8 cellular contexts compared by ENCODE assay signal in the genomic region with DNA sequence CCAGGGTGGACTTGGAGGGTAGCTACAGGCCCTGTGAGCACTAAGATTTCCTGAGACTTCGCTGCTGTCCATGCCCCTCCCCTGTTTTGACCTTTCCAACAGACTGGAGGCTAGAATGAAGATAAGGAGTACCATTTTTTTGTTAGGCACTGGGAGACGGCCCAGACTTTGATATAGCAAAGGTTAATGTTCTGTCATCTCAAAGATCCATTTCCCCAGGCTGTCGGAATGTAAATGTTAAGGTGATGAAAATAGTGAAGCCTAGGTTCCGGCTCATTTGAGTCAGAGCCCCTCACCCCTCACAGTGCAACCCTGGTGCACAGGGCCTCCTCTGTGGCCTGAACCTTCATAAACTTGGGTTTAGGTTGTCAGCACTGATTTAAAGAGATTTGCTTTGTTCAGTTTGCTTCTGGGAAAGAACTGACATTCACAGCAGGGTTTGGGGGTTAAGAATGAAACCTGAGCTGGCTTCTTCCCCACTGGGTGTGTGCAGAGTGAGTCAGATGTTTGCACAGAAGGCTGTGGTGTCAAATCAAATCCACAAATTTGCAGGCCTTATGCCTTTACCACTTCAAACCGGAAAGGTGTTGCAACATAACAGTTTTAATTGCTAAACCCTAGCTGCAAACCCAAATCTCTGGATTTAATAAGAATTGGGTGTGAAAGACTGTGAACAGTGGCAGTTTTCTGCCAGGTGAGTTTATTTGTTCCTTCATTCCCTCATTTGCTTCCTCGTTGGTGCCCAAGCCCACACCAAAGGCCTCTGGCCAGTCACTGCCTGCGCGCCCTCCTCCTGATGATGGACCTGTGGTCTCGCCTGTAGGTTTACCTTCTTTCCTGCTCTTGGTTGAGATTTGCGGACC. TPM values are rescaled to one million over a fixed set of nuclear protein-coding genes. Genes with fewer than 3 reads are reported as not detected.
DNase-seq lines count a peak whose midpoint lies in the region; ATAC-seq, FAIRE-seq and TF ChIP-seq lines count a peak whose summit lies in the region.

No MANE protein-coding gene starts in this region.

- no peak overlapping the region for H3K9ac ChIP-seq in H1 (replicated peaks in 1 of 4; ENCODE audit: extremely low read depth in 1 of 4, low read depth in 3 of 4, low read length in 3 of 4)

- no peaks in the 10 kb centered on the region for H3K79me1 ChIP-seq in H1 (ENCODE audit: low read depth, low read length)

- H3K4me1 ChIP-seq in H1 (replicated peaks in 1 of 4; ENCODE audit: control insufficient read depth in 3 of 4, insufficient read depth in 4 of 4, low read length in 3 of 4), result peaks cover 0 to 7% (median 4%) of the 10 kb centered on the region in 4 experiments; a peak in 4 of 7 replicates

- H3K4me3 ChIP-seq in H1 (ENCODE audit: extremely low read depth in 1 of 4, insufficient read depth in 2 of 4, low read depth in 3 of 4, low read length in 4 of 4), result no peak overlapping the region

- no peaks in the 10 kb centered on the region for H3K27me3 ChIP-seq in H1 (replicated peaks in 1 of 4; ENCODE audit: control insufficient read depth in 3 of 4, extremely low read depth in 1 of 4, insufficient read depth in 3 of 4, low read length in 3 of 4)

- no peak overlapping the region for H3K18ac ChIP-seq in H1 (ENCODE audit: extremely low read depth, low read length)

- peak; percentile 8 to 28 for DNase-seq in NCI-H526 (lab: John Stamatoyannopoulos, UW)
- DNase-seq in NCI-H526 treated with DMSO at 0.1 percent for 48 hours (lab: John Stamatoyannopoulos, UW), result no peak
- DNase-seq in NCI-H146 (lab: John Stamatoyannopoulos, UW), result peak; percentile 92
- DNase-seq in UCSD-AML1 (lab: John Stamatoyannopoulos, UW; ENCODE audit: unreplicated experiment), result peak; percentile 21
- no peak for DNase-seq in H1 (ENCODE audit: low read depth in 1 of 2, low spot score in 2 of 2)
- no peak for DNase-seq in hippocampal formation (lab: John Stamatoyannopoulos, UW)

- CTCF ChIA-PET in H1 (lab: Charles Lee; ENCODE audit: partially characterized antibody), result interaction anchor here (0.7 to 1.7 kb wide), 6 partner anchors 8 to 127 kb away, joined by 3 to 7 read pairs (median 3); a partner anchor contains a TSS

- no peaks in the 10 kb centered on the region for H3K36me3 Mint-ChIP-seq in nephron (ENCODE audit: low read depth)

- POLR2A ChIA-PET in H1 (lab: Charles Lee; ENCODE audit: partially characterized antibody), result interaction anchor here (1.4 to 1.5 kb wide), 2 partner anchors 22 to 37 kb away, joined by 4 read pairs; no protein-coding TSS in a partner anchor

- no peaks in the 10 kb centered on the region for H3K23me2 ChIP-seq in H1 (ENCODE audit: low read depth, low read length)

- no peaks in the 10 kb centered on the region for H3K9me3 Mint-ChIP-seq in nephron

- no peak overlapping the region for H2BK12ac ChIP-seq in H1 (ENCODE audit: low read depth, low read length)

- TF ChIP-seq CTCF in H1 (IDR thresholded peaks at IDR 0.05; ENCODE audit: control extremely low read depth in 1 of 3, insufficient read depth in 1 of 3, low read depth in 1 of 3, low read length in 3 of 3) (no peak), nephron (IDR thresholded peaks at IDR 0.05; ENCODE audit: unreplicated experiment in 3 of 3) (no peak)

- FAIRE-seq in H1 (lab: Jason Lieb, UNC), result no peak

- peak overlapping the region in 1 of 3 experiments; percentile 13 for H3K4me3 Mint-ChIP-seq in nephron

- H4K91ac ChIP-seq in H1 (replicated peaks; ENCODE audit: insufficient read length, low read length), result no peak overlapping the region

- H2AK5ac ChIP-seq in H1 (ENCODE audit: low read depth, low read length), result no peak overlapping the region

- H4K8ac ChIP-seq in H1 (ENCODE audit: extremely low read depth, insufficient read depth, low read length), result no peak overlapping the region

- no peak overlapping the region for H3K27ac ChIP-seq in H1 (ENCODE audit: low read depth, low read length)

- no peak overlapping the region for H3K4me2 ChIP-seq in H1 (ENCODE audit: insufficient read depth in 1 of 2, low read depth in 2 of 2, low read length in 2 of 2)

- peaks cover 3% of the 10 kb centered on the region for H3K27me3 Mint-ChIP-seq in nephron (ENCODE audit: low read depth)

- H2BK20ac ChIP-seq in H1 (ENCODE audit: low read length), result no peak overlapping the region

- no peak for TF ChIP-seq EP300 in H1 (IDR thresholded peaks at IDR 0.05; ENCODE audit: borderline replicate concordance in 1 of 2, low read depth in 2 of 2, low read length in 2 of 2)

- no peaks in the 10 kb centered on the region for H4K20me1 ChIP-seq in H1 (replicated peaks in 1 of 2; ENCODE audit: control insufficient read depth in 1 of 2, insufficient read depth in 2 of 2, low read length in 2 of 2)

- H3K23ac ChIP-seq in H1 (ENCODE audit: insufficient read length), result no peak overlapping the region

- H3K4me1 Mint-ChIP-seq in nephron, result peaks cover 47% of the 10 kb centered on the region

- H3K27ac Mint-ChIP-seq in nephron, result peak overlapping the region; percentile 76 to 95 (median 85)

- no peak overlapping the region for H3K14ac ChIP-seq in H1 (ENCODE audit: insufficient read length)

- no peak overlapping the region for H2BK120ac ChIP-seq in H1 (replicated peaks; ENCODE audit: low read depth, low read length)

- no peak overlapping the region for H3K56ac ChIP-seq in H1 (replicated peaks; ENCODE audit: insufficient read length, low read depth, low read length)

- WGBS in H1 (ENCODE audit: extremely low coverage in 1 of 2, insufficient coverage in 1 of 2, insufficient read length in 1 of 2, insufficient replicate concordance in 2 of 2, low coverage in 1 of 2, low lambda C conversion rate in 2 of 2, missing lambda C conversion rate in 1 of 2), 2 experiments, result 79% methylated on average over 10 of the region's 10 CpGs; no CpG with 5 or more reads in 1 of the 2 experiments

- no peak overlapping the region for H2BK15ac ChIP-seq in H1 (ENCODE audit: low read length)

- no peak overlapping the region for H4K5ac ChIP-seq in H1 (ENCODE audit: insufficient read length, low read depth, low read length)

- H2AFZ ChIP-seq in H1 (ENCODE audit: low read length), result peak overlapping the region; percentile 45; the same call in 1 of the 2 replicates

- ATAC-seq in GM18505 (IDR thresholded peaks at IDR 0.05; ENCODE audit: unreplicated experiment), result no peak

- TF ChIP-seq POLR2A in H1 (IDR thresholded peaks at IDR 0.05; ENCODE audit: control extremely low read depth in 1 of 2, low read depth in 2 of 2, low read length in 2 of 2) (no peak), GM18505 (IDR thresholded peaks at IDR 0.05; ENCODE audit: borderline replicate concordance, extremely low read depth, insufficient read depth, insufficient read length) (no peak)

- TF ChIP-seq RAD21 in H1 (IDR thresholded peaks at IDR 0.05 in 1 of 2, conservative IDR thresholded peaks at IDR 0.05 in 1 of 2; ENCODE audit: low read depth in 2 of 2, low read length in 2 of 2), result no peak

- H3K4ac ChIP-seq in H1 (replicated peaks; ENCODE audit: insufficient read length, low read depth, low read length), result no peak overlapping the region

- no peaks in the 10 kb centered on the region for H3K79me2 ChIP-seq in H1 (ENCODE audit: control insufficient read depth in 1 of 2, insufficient read depth in 2 of 2, low read length in 2 of 2)

- no peaks in the 10 kb centered on the region for H3K9me3 ChIP-seq in H1 (ENCODE audit: insufficient read depth in 2 of 2, low read depth in 1 of 2, low read length in 1 of 2)

- no peaks in the 10 kb centered on the region for H3K36me3 ChIP-seq in H1 (ENCODE audit: control insufficient read depth in 2 of 4, insufficient read depth in 4 of 4, low read length in 3 of 4)

- no peak overlapping the region for H2BK5ac ChIP-seq in H1 (ENCODE audit: low read depth, low read length)

TF ChIP-seq in H1, 55 proteins besides CTCF, POLR2A, EP300 and RAD21:
- TF ChIP-seq HDAC6 (IDR thresholded peaks at IDR 0.05; ENCODE audit: low read depth, low read length) (no peak), BACH1 (IDR thresholded peaks at IDR 0.05; ENCODE audit: low read length) (no peak), SIN3A (conservative IDR thresholded peaks at IDR 0.05 in 1 of 2, IDR thresholded peaks at IDR 0.05 in 1 of 2; ENCODE audit: low read depth in 1 of 2, low read length in 2 of 2) (no peak), EGR1 (IDR thresholded peaks at IDR 0.05; ENCODE audit: borderline replicate concordance, low read depth, low read length) (no peak), SUZ12 (IDR thresholded peaks at IDR 0.05; ENCODE audit: low read length) (no peak), CEBPB (IDR thresholded peaks at IDR 0.05; ENCODE audit: low read depth, low read length) (0 out of 2 replicates have a peak, but pooled peaks have one; percentile 8), CBX5 (IDR thresholded peaks at IDR 0.05; ENCODE audit: low read depth, low read length) (no peak), NRF1 (IDR thresholded peaks at IDR 0.05; ENCODE audit: low read depth, low read length) (no peak), SP4 (IDR thresholded peaks at IDR 0.05; ENCODE audit: low read length) (no peak)

RNA-seq across cellular contexts. Expression of a gene that starts 20.6 kb away (rescaled TPM):
- total RNA-seq in H1 (2021; fragmentation: NEBNext Ultra II Directional; extraction: Animal tissue kit (Norgen Biotek cat#: 25700)), result 21.4 and 22.2 TPM in 2 replicates
- 11.0 and 17.4 TPM in 2 replicates for polyA plus RNA-seq in H1 (2011; rRNA removed)
- polyA plus RNA-seq in H1 (2011; cell fraction: cytosol; rRNA removed), result 15.1 TPM
- polyA plus RNA-seq in H1 (2011; cell fraction: nucleus; rRNA removed), result 8.3 TPM
- polyA plus RNA-seq in H1 (2012, experiment 1 of 2), result 9.0 to 12.7 TPM (median 9.3 TPM) in 4 replicates
- polyA plus RNA-seq in H1 (2012, experiment 2 of 2), result 2.6 TPM
- 16.2 TPM for polyA plus RNA-seq in H1 (2013, experiment 1 of 2)
- polyA plus RNA-seq in H1 (2013, experiment 2 of 2), result 16.9 TPM
- 14.5 and 16.0 TPM in 2 replicates for polyA minus RNA-seq in H1 (2011; rRNA and poly(A)+ RNA removed)
- 10.8 TPM for polyA minus RNA-seq in H1 (2011; cell fraction: cytosol; rRNA and poly(A)+ RNA removed)
- polyA minus RNA-seq in H1 (2011; cell fraction: nucleus; rRNA and poly(A)+ RNA removed), result 24.4 TPM

RNA-seq across cellular contexts. Expression of a gene that starts 37.6 kb away (rescaled TPM):
- 132 and 140 TPM in 2 replicates for total RNA-seq in H1 (2021; fragmentation: NEBNext Ultra II Directional; extraction: Animal tissue kit (Norgen Biotek cat#: 25700))
- polyA plus RNA-seq in H1 (2011; rRNA removed), result 61.9 and 90.4 TPM in 2 replicates
- 132 TPM for polyA plus RNA-seq in H1 (2011; cell fraction: cytosol; rRNA removed)
- 58.1 TPM for polyA plus RNA-seq in H1 (2011; cell fraction: nucleus; rRNA removed)
- polyA plus RNA-seq in H1 (2012, experiment 1 of 2), result 128 to 145 TPM (median 131 TPM) in 4 replicates
- polyA plus RNA-seq in H1 (2012, experiment 2 of 2), result 36.4 TPM
- polyA plus RNA-seq in H1 (2013, experiment 1 of 2), result 99.7 TPM
- 105 TPM for polyA plus RNA-seq in H1 (2013, experiment 2 of 2)
- 61.4 and 69.7 TPM in 2 replicates for polyA minus RNA-seq in H1 (2011; rRNA and poly(A)+ RNA removed)
- polyA minus RNA-seq in H1 (2011; cell fraction: cytosol; rRNA and poly(A)+ RNA removed), result 44.0 TPM
- polyA minus RNA-seq in H1 (2011; cell fraction: nucleus; rRNA and poly(A)+ RNA removed), result 60.3 TPM

Comparison
In these comparisons a context has a peak if more than half of its experiments do, and no peak if none do; other contexts are left out.
1. DNase-seq: peak in NCI-H526 (2 of 2), NCI-H146 (single experiment) and UCSD-AML1 (single experiment); none in NCI-H526 treated with DMSO at 0.1 percent for 48 hours (single experiment), H1 (0 of 2) and hippocampal formation (0 of 2).